10 cellular contexts compared by ENCODE assay signal in the genomic region with DNA sequence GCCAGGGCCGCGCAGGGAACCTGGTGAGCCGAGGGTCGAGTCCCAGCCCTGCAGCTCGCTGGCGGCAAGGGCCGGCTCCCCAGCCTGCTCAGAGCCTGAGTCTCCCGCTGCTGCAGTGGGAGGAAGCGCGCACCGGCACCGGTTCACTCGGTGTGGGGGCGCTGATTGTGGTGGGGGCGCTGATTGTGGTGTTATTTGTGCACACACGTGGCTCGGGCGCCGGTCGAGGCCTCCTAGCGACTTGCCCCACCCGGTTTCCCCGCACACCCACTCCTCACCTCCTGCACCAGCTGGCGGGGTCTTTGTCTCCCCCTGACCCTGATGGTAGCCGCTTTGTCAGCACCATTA.
A peak's percentile ranks its signal among the peaks of the same experiment; 100 is the strongest.
DNase-seq lines count a peak whose midpoint lies in the region; ATAC-seq and TF ChIP-seq lines count a peak whose summit lies in the region.
"Had no signal": no experiment of that assay in that cellular context is flagged by ENCODE, and none has a peak within 500 bp of the region (broad histone marks: within the 10 kb centered on the region; RNA-seq: fewer than 3 reads in every experiment).

No MANE protein-coding gene starts in this region.

- peak overlapping the region; percentile 56 for H3K4me3 Mint-ChIP-seq in nephron progenitor cell

- no peak overlapping the region for H3K27ac ChIP-seq in ACC112 (ENCODE audit: low read depth, low read length)
- H3K27ac ChIP-seq: PC-9 had no signal

- TF ChIP-seq POLR2A in erythroblast (IDR thresholded peaks at IDR 0.05; ENCODE audit: low read length) = no peak

- DNase-seq in nephron progenitor cell = no peak
- no peak for DNase-seq in erythroblast (lab: John Stamatoyannopoulos, UW)
- no peak for DNase-seq in Kasumi-1 (lab: John Stamatoyannopoulos, UW)
- no peak for DNase-seq in A172 (ENCODE audit: low spot score)
- no peak for DNase-seq in DMS53 (lab: John Stamatoyannopoulos, UW)

- TF ChIP-seq CTCF in WI38 (IDR thresholded peaks at IDR 0.05; ENCODE audit: low read depth, low read length) (0 out of 2 replicates have a peak, but pooled peaks have one; percentile 2), nephron progenitor cell (IDR thresholded peaks at IDR 0.05) (no peak)

- H3K27me3 Mint-ChIP-seq in nephron progenitor cell (ENCODE audit: low read depth, poor library complexity) = peaks cover 30% of the 10 kb centered on the region

- peaks cover 20% of the 10 kb centered on the region for H3K4me1 Mint-ChIP-seq in nephron progenitor cell

- H3K9me3 Mint-ChIP-seq in nephron progenitor cell = no peaks in the 10 kb centered on the region

- ATAC-seq in GM21825 (IDR thresholded peaks at IDR 0.05; ENCODE audit: unreplicated experiment) = peak; percentile 21

- H3K4me3 ChIP-seq in ACC112 (ENCODE audit: low read depth, low read length) (peak overlapping the region; percentile 62; the same call in 1 of the 2 replicates), WI38 (ENCODE audit: low read depth, low read length) (no peak overlapping the region)
- H3K4me3 ChIP-seq: lung, PC-9 had no signal

- no peaks in the 10 kb centered on the region for H3K79me2 ChIP-seq in ACC112 (ENCODE audit: control insufficient read depth, insufficient read depth, low read length, unreplicated experiment)

- no peaks in the 10 kb centered on the region for H3K36me3 ChIP-seq in ACC112 (ENCODE audit: insufficient read depth, low read length)

- H2AFZ ChIP-seq in ACC112 (ENCODE audit: low read length, unreplicated experiment) = no peak overlapping the region
- H2AFZ ChIP-seq: PC-9 had no signal

- no peak overlapping the region for H3K27ac Mint-ChIP-seq in nephron progenitor cell

- peaks cover 44% of the 10 kb centered on the region for H3K27me3 ChIP-seq in ACC112 (ENCODE audit: insufficient read depth, low read length)

- H3K36me3 Mint-ChIP-seq in nephron progenitor cell (ENCODE audit: low read depth) = no peaks in the 10 kb centered on the region

- H3K4me1 ChIP-seq in ACC112 (ENCODE audit: control insufficient read depth, insufficient read depth, low read length, unreplicated experiment) = no peaks in the 10 kb centered on the region
